ENCODE assay signal across 1 cellular context in the genomic region with DNA sequence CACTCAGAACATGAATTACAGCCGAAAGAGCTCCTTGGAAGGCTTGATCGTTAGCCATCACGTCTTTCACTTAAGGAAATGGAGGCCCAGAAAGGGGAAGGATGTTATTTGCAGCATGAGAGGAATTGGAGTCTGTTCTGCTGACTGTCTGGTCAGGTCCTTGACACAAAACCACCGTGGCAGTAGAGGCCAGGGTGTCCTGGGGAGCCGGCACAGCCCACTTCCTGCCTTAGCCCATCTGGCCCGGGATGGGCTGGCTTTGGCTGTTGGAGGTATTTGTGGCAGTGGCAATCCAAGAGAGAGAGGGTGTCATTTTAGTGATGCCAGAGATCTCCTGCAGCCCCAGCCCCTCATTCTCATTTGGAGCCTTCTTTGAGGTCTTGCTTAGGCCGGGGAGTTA.
TF ChIP-seq lines count a peak whose summit lies in the region.

No MANE protein-coding gene starts in this region.

TF ChIP-seq in HepG2, 621 proteins besides CTCF, POLR2A, EP300 and RAD21:
- no peak for TF ChIP-seq STAT6 (CRISPR knock-in tag; IDR thresholded peaks at IDR 0.05; ENCODE audit: borderline replicate concordance)
- TF ChIP-seq HDAC1 (CRISPR knock-in tag; IDR thresholded peaks at IDR 0.05), result no peak
- TF ChIP-seq ZNF850 (CRISPR knock-in tag; conservative IDR thresholded peaks at IDR 0.05), result no peak
- TF ChIP-seq ZNF562 (CRISPR knock-in tag; IDR thresholded peaks at IDR 0.05; ENCODE audit: borderline replicate concordance), result no peak
- no peak for TF ChIP-seq ZXDC (CRISPR knock-in tag; IDR thresholded peaks at IDR 0.05)
- TF ChIP-seq ZNF44 (CRISPR knock-in tag; IDR thresholded peaks at IDR 0.05), result no peak
- TF ChIP-seq FOXP1 (IDR thresholded peaks at IDR 0.05), result no peak
- no peak for TF ChIP-seq FOXP1 (CRISPR knock-in tag; IDR thresholded peaks at IDR 0.05)
- TF ChIP-seq ZBTB33 (CRISPR knock-in tag; IDR thresholded peaks at IDR 0.05), result no peak
TF ChIP-seq in HepG2: peak in this region for 0.
